Comparison of ENCODE assay signal across 11 cellular contexts in the genomic region with DNA sequence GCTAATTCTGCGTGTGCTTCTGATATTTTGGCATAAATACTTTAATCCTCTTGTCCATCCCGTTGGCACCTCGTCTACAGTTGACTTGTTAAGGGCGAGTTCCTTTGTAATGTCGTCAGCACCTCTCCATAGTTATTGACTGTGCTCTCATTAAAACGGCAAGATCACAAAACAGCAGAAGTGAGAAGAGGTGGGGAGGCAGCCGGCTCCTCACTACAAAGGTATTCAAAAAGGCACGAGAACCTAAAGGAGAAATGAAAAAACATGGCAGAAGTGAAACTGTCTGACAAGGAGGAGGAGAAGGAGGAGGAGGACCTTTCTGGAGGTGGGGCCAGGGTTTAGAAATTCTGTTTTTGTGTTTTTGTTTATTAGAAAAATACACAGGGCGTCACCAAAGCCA.
A peak's percentile ranks its signal among the peaks of the same experiment; 100 is the strongest.
DNase-seq lines count a peak whose midpoint lies in the region; ATAC-seq and TF ChIP-seq lines count a peak whose summit lies in the region.
"Had no signal": no experiment of that assay in that cellular context is flagged by ENCODE, and none has a peak within 500 bp of the region (broad histone marks: within the 10 kb centered on the region; RNA-seq: fewer than 3 reads in every experiment).

No MANE protein-coding gene starts in this region.

- intact Hi-C loops in lower lobe of right lung (cut with DNase I) (no loop called here), MCF 10A (cut with micrococcal nuclease) (no loop called here)

- H3K9me3 ChIP-seq in lower lobe of right lung: no peaks in the 10 kb centered on the region

- H3K4me3 ChIP-seq in lower lobe of right lung: no peak overlapping the region

- POLR2A ChIA-PET in MCF 10A (lab: Yijun Ruan, JAX): no interaction called here

- H3K27ac Mint-ChIP-seq in MCF 10A (ENCODE audit: low read depth, unreplicated experiment): no peak overlapping the region
- H3K27ac Mint-ChIP-seq in activated T-cell treated with anti-CD3 and anti-CD28 coated beads, Interleukin-2, amount 50 U/mL, for 24 hours: no peak overlapping the region

- peak; percentile 81 for ATAC-seq in GM18867 (IDR thresholded peaks at IDR 0.05; ENCODE audit: unreplicated experiment)
- ATAC-seq in GM21723 (IDR thresholded peaks at IDR 0.05; ENCODE audit: unreplicated experiment): peak; percentile 81
- ATAC-seq in HG03442 (IDR thresholded peaks at IDR 0.05; ENCODE audit: unreplicated experiment): peak; percentile 82
- peak; percentile 65 to 85 for ATAC-seq in lower lobe of right lung
- ATAC-seq: stimulated activated naive CD8-positive, alpha-beta T cell treated with anti-CD3 and anti-CD28 coated beads, Interleukin-15, Interleukin-2, amounts not matched to agents 100 U/mL and 50 U/mL, for 24 hours had no signal

- H3K4me1 Mint-ChIP-seq in MCF 10A (ENCODE audit: insufficient read depth, unreplicated experiment): no peaks in the 10 kb centered on the region
- peaks cover 3% of the 10 kb centered on the region for H3K4me1 Mint-ChIP-seq in activated T-cell treated with anti-CD3 and anti-CD28 coated beads, Interleukin-2, amount 50 U/mL, for 24 hours (ENCODE audit: low read depth)

- peaks cover 7% of the 10 kb centered on the region for H3K4me1 ChIP-seq in lower lobe of right lung

- no peaks in the 10 kb centered on the region for H3K36me3 ChIP-seq in lower lobe of right lung

- peaks cover 11% of the 10 kb centered on the region for H3K27me3 Mint-ChIP-seq in MCF 10A (ENCODE audit: insufficient read depth, unreplicated experiment)
- H3K27me3 Mint-ChIP-seq in activated T-cell treated with anti-CD3 and anti-CD28 coated beads, Interleukin-2, amount 50 U/mL, for 24 hours: no peaks in the 10 kb centered on the region

- no peaks in the 10 kb centered on the region for H3K9me3 Mint-ChIP-seq in MCF 10A (ENCODE audit: unreplicated experiment)
- no peaks in the 10 kb centered on the region for H3K9me3 Mint-ChIP-seq in activated T-cell treated with anti-CD3 and anti-CD28 coated beads, Interleukin-2, amount 50 U/mL, for 24 hours

- H3K27ac ChIP-seq in lower lobe of right lung: no peak overlapping the region

- no TSS peak for BruUV-seq in MCF 10A (replicated peaks; lab: Mats Ljungman, UMichigan)

- H3K36me3 Mint-ChIP-seq in MCF 10A (ENCODE audit: insufficient read depth, unreplicated experiment): no peaks in the 10 kb centered on the region
- no peaks in the 10 kb centered on the region for H3K36me3 Mint-ChIP-seq in activated T-cell treated with anti-CD3 and anti-CD28 coated beads, Interleukin-2, amount 50 U/mL, for 24 hours (ENCODE audit: low read depth)

- no peak for DNase-seq in lower lobe of right lung
- DNase-seq in Ammon's horn (ENCODE audit: low spot score): no peak
- DNase-seq in KG1 (lab: John Stamatoyannopoulos, UW): no peak
- no peak for DNase-seq in MCF 10A (ENCODE audit: unreplicated experiment)
- no peak for DNase-seq in activated T-cell treated with anti-CD3 and anti-CD28 coated beads, Interleukin-2, amount 50 U/mL, for 24 hours
- DNase-seq: activated CD8-positive, alpha-beta memory T cell treated with anti-CD3 and anti-CD28 coated beads for 24 hours; DND-41; stimulated activated naive CD8-positive, alpha-beta T cell treated with anti-CD3 and anti-CD28 coated beads, Interleukin-15, Interleukin-2, amounts not matched to agents 100 U/mL and 50 U/mL, for 24 hours had no signal

- H3K27me3 ChIP-seq in lower lobe of right lung (ENCODE audit: low read depth): no peaks in the 10 kb centered on the region

- CTCF ChIA-PET in MCF 10A (lab: Yijun Ruan, JAX): interaction anchor here (0.7 to 1.0 kb wide), 2 partner anchors 57 to 113 kb away, joined by 3 read pairs; no protein-coding TSS in a partner anchor

- H3K4me3 Mint-ChIP-seq in MCF 10A (ENCODE audit: unreplicated experiment): no peak overlapping the region
- H3K4me3 Mint-ChIP-seq in activated T-cell treated with anti-CD3 and anti-CD28 coated beads, Interleukin-2, amount 50 U/mL, for 24 hours: no peak overlapping the region

- TF ChIP-seq CTCF in lower lobe of right lung (IDR thresholded peaks at IDR 0.05) (no peak), MCF 10A (IDR thresholded peaks at IDR 0.05; ENCODE audit: unreplicated experiment) (no peak)
